Comparison of ENCODE assay signal across 35 cellular contexts in genomic region chr14:37254411-37254947, GRCh38. TPM values are rescaled to one million over a fixed set of nuclear protein-coding genes. Genes with fewer than 3 reads are reported as not detected.
"Had no signal": no experiment of that assay in that cellular context is flagged by ENCODE, and none has a peak within 500 bp of the region (broad histone marks: within the 10 kb centered on the region; RNA-seq: fewer than 3 reads in every experiment).

No MANE protein-coding gene starts in this region.

- H3K27ac ChIP-seq: body of pancreas, coronary artery, dorsolateral prefrontal cortex, gastroesophageal sphincter, neutrophil, skin epidermis, thoracic aorta, uterus had no signal

- H3K36me3 Mint-ChIP-seq: activated naive CD4-positive, alpha-beta T cell treated with anti-CD3 and anti-CD28 coated beads, Interleukin-2, amount 50 U/mL, for 24 hours; immature natural killer cell; mesothelial cell of epicardium; naive B cell; WTC11 had no signal

- H3K9me3 Mint-ChIP-seq: activated CD4-positive, alpha-beta memory T cell treated with anti-CD3 and anti-CD28 coated beads, Interleukin-2, amount 10 ng/mL, durations not matched to agents 7 days and 5 days; activated CD4-positive, alpha-beta T cell treated with anti-CD3 and anti-CD28 coated beads, Interleukin-2, amount 10 ng/mL, durations not matched to agents 7 days and 5 days; activated naive CD4-positive, alpha-beta T cell treated with anti-CD3 and anti-CD28 coated beads, Interleukin-2, amount 50 U/mL, for 24 hours; activated naive CD8-positive, alpha-beta T cell treated with anti-CD3 and anti-CD28 coated beads, Interleukin-2, amount 50 U/mL, for 24 hours; activated T-cell treated with anti-CD3 and anti-CD28 coated beads, Interleukin-2, amount 50 U/mL, for 24 hours; activated T-helper 17 cell treated with anti-CD3 and anti-CD28 coated beads, Interleukin-2, amount 50 U/mL, for 72 hours; mesothelial cell of epicardium; naive B cell; nephron progenitor cell; stimulated activated naive CD8-positive, alpha-beta T cell treated with anti-CD3 and anti-CD28 coated beads, Interleukin-15, Interleukin-2, amounts not matched to agents 100 ng/mL and 50 ng/mL, for 24 hours; WTC11 had no signal

- ATAC-seq: activated naive CD8-positive, alpha-beta T cell treated with anti-CD3 and anti-CD28 coated beads, Interleukin-2, amount 50 U/mL, for 24 hours; activated T-helper 17 cell treated with anti-CD3 and anti-CD28 coated beads, Interleukin-2, amount 50 U/mL, for 72 hours; body of pancreas; gastroesophageal sphincter; left colon; sciatic nerve; WTC11 had no signal

- H3K27ac Mint-ChIP-seq: activated CD4-positive, alpha-beta memory T cell treated with anti-CD3 and anti-CD28 coated beads, Interleukin-2, amount 10 ng/mL, durations not matched to agents 7 days and 5 days; activated CD4-positive, alpha-beta T cell treated with anti-CD3 and anti-CD28 coated beads, Interleukin-2, amount 10 ng/mL, durations not matched to agents 7 days and 5 days; activated naive CD4-positive, alpha-beta T cell treated with anti-CD3 and anti-CD28 coated beads, Interleukin-2, amount 50 U/mL, for 24 hours; activated naive CD8-positive, alpha-beta T cell treated with anti-CD3 and anti-CD28 coated beads, Interleukin-2, amount 50 U/mL, for 24 hours; activated T-cell treated with anti-CD3 and anti-CD28 coated beads, Interleukin-2, amount 50 U/mL, for 24 hours; activated T-helper 17 cell treated with anti-CD3 and anti-CD28 coated beads, Interleukin-2, amount 50 U/mL, for 72 hours; immature natural killer cell; mesothelial cell of epicardium; naive B cell; nephron progenitor cell; progenitor cell of endocrine pancreas; stimulated activated naive CD8-positive, alpha-beta T cell treated with anti-CD3 and anti-CD28 coated beads, Interleukin-15, Interleukin-2, amounts not matched to agents 100 ng/mL and 50 ng/mL, for 24 hours; WTC11 had no signal

- H3K4me3 Mint-ChIP-seq: activated CD4-positive, alpha-beta memory T cell treated with anti-CD3 and anti-CD28 coated beads, Interleukin-2, amount 10 ng/mL, durations not matched to agents 7 days and 5 days; activated CD4-positive, alpha-beta T cell treated with anti-CD3 and anti-CD28 coated beads, Interleukin-2, amount 10 ng/mL, durations not matched to agents 7 days and 5 days; activated naive CD4-positive, alpha-beta T cell treated with anti-CD3 and anti-CD28 coated beads, Interleukin-2, amount 50 U/mL, for 24 hours; activated naive CD8-positive, alpha-beta T cell treated with anti-CD3 and anti-CD28 coated beads, Interleukin-2, amount 50 U/mL, for 24 hours; activated T-cell treated with anti-CD3 and anti-CD28 coated beads, Interleukin-2, amount 50 U/mL, for 24 hours; activated T-helper 17 cell treated with anti-CD3 and anti-CD28 coated beads, Interleukin-2, amount 50 U/mL, for 72 hours; immature natural killer cell; mesothelial cell of epicardium; naive B cell; nephron progenitor cell; stimulated activated naive CD8-positive, alpha-beta T cell treated with anti-CD3 and anti-CD28 coated beads, Interleukin-15, Interleukin-2, amounts not matched to agents 100 ng/mL and 50 ng/mL, for 24 hours; WTC11 had no signal

- H3K9me3 ChIP-seq: body of pancreas, gastroesophageal sphincter, neutrophil, thoracic aorta, uterus had no signal

- H3K36me3 ChIP-seq: gastroesophageal sphincter, neutrophil, thoracic aorta, uterus had no signal

- H3K4me1 ChIP-seq: body of pancreas, gastroesophageal sphincter, uterus had no signal

- H3K4me1 Mint-ChIP-seq: activated CD4-positive, alpha-beta memory T cell treated with anti-CD3 and anti-CD28 coated beads, Interleukin-2, amount 10 ng/mL, durations not matched to agents 7 days and 5 days; activated CD4-positive, alpha-beta T cell treated with anti-CD3 and anti-CD28 coated beads, Interleukin-2, amount 10 ng/mL, durations not matched to agents 7 days and 5 days; activated naive CD4-positive, alpha-beta T cell treated with anti-CD3 and anti-CD28 coated beads, Interleukin-2, amount 50 U/mL, for 24 hours; activated naive CD8-positive, alpha-beta T cell treated with anti-CD3 and anti-CD28 coated beads, Interleukin-2, amount 50 U/mL, for 24 hours; activated T-helper 17 cell treated with anti-CD3 and anti-CD28 coated beads, Interleukin-2, amount 50 U/mL, for 72 hours; immature natural killer cell; naive B cell; nephron progenitor cell had no signal

- H3K27me3 Mint-ChIP-seq: activated CD4-positive, alpha-beta memory T cell treated with anti-CD3 and anti-CD28 coated beads, Interleukin-2, amount 10 ng/mL, durations not matched to agents 7 days and 5 days; activated CD4-positive, alpha-beta T cell treated with anti-CD3 and anti-CD28 coated beads, Interleukin-2, amount 10 ng/mL, durations not matched to agents 7 days and 5 days; activated naive CD4-positive, alpha-beta T cell treated with anti-CD3 and anti-CD28 coated beads, Interleukin-2, amount 50 U/mL, for 24 hours; activated naive CD8-positive, alpha-beta T cell treated with anti-CD3 and anti-CD28 coated beads, Interleukin-2, amount 50 U/mL, for 24 hours; activated T-cell treated with anti-CD3 and anti-CD28 coated beads, Interleukin-2, amount 50 U/mL, for 24 hours; activated T-helper 17 cell treated with anti-CD3 and anti-CD28 coated beads, Interleukin-2, amount 50 U/mL, for 72 hours; naive B cell; progenitor cell of endocrine pancreas; stimulated activated naive CD8-positive, alpha-beta T cell treated with anti-CD3 and anti-CD28 coated beads, Interleukin-15, Interleukin-2, amounts not matched to agents 100 ng/mL and 50 ng/mL, for 24 hours had no signal

- H3K27me3 ChIP-seq: body of pancreas, dorsolateral prefrontal cortex, gastroesophageal sphincter, neutrophil, uterus had no signal

- H3K4me3 ChIP-seq: body of pancreas, coronary artery, dorsolateral prefrontal cortex, gastroesophageal sphincter, skin epidermis, thoracic aorta, uterus had no signal

- DNase-seq: activated CD4-positive, alpha-beta memory T cell treated with anti-CD3 and anti-CD28 coated beads, Interleukin-2, amount 10 ng/mL, durations not matched to agents 7 days and 5 days; activated CD4-positive, alpha-beta T cell treated with anti-CD3 and anti-CD28 coated beads for 1 hour; activated CD4-positive, alpha-beta T cell treated with anti-CD3 and anti-CD28 coated beads, Interleukin-2, amount 10 ng/mL, durations not matched to agents 7 days and 5 days; activated CD8-positive, alpha-beta memory T cell treated with anti-CD3 and anti-CD28 coated beads, Interleukin-2, amount 50 U/mL, for 48 hours; activated naive CD8-positive, alpha-beta T cell treated with anti-CD3 and anti-CD28 coated beads, Interleukin-2, amount 50 U/mL, for 24 hours; activated T-cell treated with anti-CD3 and anti-CD28 coated beads, Interleukin-2, amount 50 U/mL, for 24 hours; cerebellar nuclear complex; dorsolateral prefrontal cortex; effector memory CD4-positive, alpha-beta T cell; erythroblast; head of caudate nucleus; hippocampal formation; immature natural killer cell; kidney; naive B cell; nephron progenitor cell; stimulated activated CD4-positive, alpha-beta T cell treated with anti-CD3 and anti-CD28 coated beads, Interleukin-12 subunit alpha, Interleukin-12 subunit beta, amount 100 ng/mL, for 4 hours; stimulated activated CD4-positive, alpha-beta T cell treated with anti-CD3 and anti-CD28 coated beads, Interleukin-4, amount 100 ng/mL, for 1 hour; T1000; trophoblast cell; uterus had no signal

RNA-seq across cellular contexts. Expression of gene MIPOL1, which starts 56.7 kb away (rescaled TPM):
- total RNA-seq: activated CD4-positive, alpha-beta T cell treated with anti-CD3 and anti-CD28 coated beads, Interleukin-2, amount 10 ng/mL, durations not matched to agents 7 days and 5 days had no signal
- polyA plus RNA-seq: immature natural killer cell had no signal
